ENCODE assay signal across 12 cellular contexts in genomic region chr1:8205771-8206170, GRCh38.
DNase-seq lines count a peak whose midpoint lies in the region; ATAC-seq, FAIRE-seq and TF ChIP-seq lines count a peak whose summit lies in the region.
"Had no signal": no experiment of that assay in that cellular context is flagged by ENCODE, and none has a peak within 500 bp of the region (broad histone marks: within the 10 kb centered on the region; RNA-seq: fewer than 3 reads in every experiment).

No MANE protein-coding gene starts in this region.

- CTCF ChIA-PET in HepG2 (lab: Yijun Ruan, JAX; ENCODE audit: low intra/inter-chr PET ratio, low total read pairs) = no interaction called here

- H3K36me3 ChIP-seq in HepG2 (replicated peaks in 1 of 2; ENCODE audit: control insufficient read depth in 1 of 2, insufficient read depth in 2 of 2, low read length in 2 of 2) (no peaks in the 10 kb centered on the region), right lobe of liver (no peaks in the 10 kb centered on the region), esophagus muscularis mucosa (no peaks in the 10 kb centered on the region), trophoblast cell (ENCODE audit: control insufficient read depth in 1 of 2, insufficient read depth in 2 of 2, low read length in 2 of 2) (no peaks in the 10 kb centered on the region)
- H3K36me3 ChIP-seq: HAP-1 had no signal

- peak overlapping the region; percentile 66 for H3K14ac ChIP-seq in trophoblast cell (ENCODE audit: low read length)

- H3K27ac ChIP-seq in HepG2 (ENCODE audit: extremely low read length, insufficient read depth, low read length) = no peak overlapping the region
- no peak overlapping the region for H3K27ac ChIP-seq in right lobe of liver
- H3K27ac ChIP-seq in esophagus muscularis mucosa (replicated peaks in 1 of 4) = peak overlapping the region; percentile 96 to 98 (median 98)
- peak overlapping the region; percentile 83 for H3K27ac ChIP-seq in trophoblast cell (ENCODE audit: low read depth, low read length)

- ATAC-seq in HepG2 (no peak), right lobe of liver (no peak), left colon (no peak), GM19324 (IDR thresholded peaks at IDR 0.05; ENCODE audit: low FRiP score, unreplicated experiment) (no peak)

- peak overlapping the region; percentile 96 for H4K91ac ChIP-seq in trophoblast cell (ENCODE audit: low read depth, low read length)

- TF ChIP-seq POLR2A in HepG2 (IDR thresholded peaks at IDR 0.05; ENCODE audit: insufficient read depth in 1 of 2, low read depth in 2 of 2, low read length in 2 of 2) (no peak), right lobe of liver (IDR thresholded peaks at IDR 0.05) (no peak), esophagus muscularis mucosa (IDR thresholded peaks at IDR 0.05; ENCODE audit: low read depth) (no peak)

- H2BK120ac ChIP-seq in trophoblast cell (ENCODE audit: insufficient read depth, low read length, poor library complexity) = peak overlapping the region; percentile 85

- H4K12ac ChIP-seq in trophoblast cell (ENCODE audit: low read depth, low read length) = no peak overlapping the region

- H3K27me3 ChIP-seq in HepG2 (ENCODE audit: control insufficient read depth in 1 of 2, insufficient read depth in 2 of 2, low read length in 2 of 2) = no peaks in the 10 kb centered on the region
- H3K27me3 ChIP-seq in right lobe of liver = no peaks in the 10 kb centered on the region
- no peaks in the 10 kb centered on the region for H3K27me3 ChIP-seq in esophagus muscularis mucosa
- no peaks in the 10 kb centered on the region for H3K27me3 ChIP-seq in trophoblast cell (ENCODE audit: insufficient read depth, low read length)

- H3K9me3 ChIP-seq in HepG2 (ENCODE audit: low read length) = no peaks in the 10 kb centered on the region
- no peaks in the 10 kb centered on the region for H3K9me3 ChIP-seq in right lobe of liver
- no peaks in the 10 kb centered on the region for H3K9me3 ChIP-seq in esophagus muscularis mucosa
- no peaks in the 10 kb centered on the region for H3K9me3 ChIP-seq in trophoblast cell (ENCODE audit: insufficient read depth, low read depth, low read length)
- H3K9me3 ChIP-seq: Caco-2, HAP-1 had no signal

- peaks cover 65% of the 10 kb centered on the region for H3K79me1 ChIP-seq in trophoblast cell (ENCODE audit: low read length)

- H4K20me1 ChIP-seq in HepG2 (ENCODE audit: insufficient read depth, low read length) = no peaks in the 10 kb centered on the region

- peak overlapping the region; percentile 68 for H4K8ac ChIP-seq in trophoblast cell (ENCODE audit: low read depth, low read length)

- H3K4ac ChIP-seq in trophoblast cell (ENCODE audit: low read depth, low read length) = peak overlapping the region; percentile 71

- H3K4me2 ChIP-seq in HepG2 (ENCODE audit: low read depth, low read length) = no peak overlapping the region
- no peak overlapping the region for H3K4me2 ChIP-seq in trophoblast cell (ENCODE audit: low read length)

- POLR2A ChIA-PET in HepG2 (lab: Yijun Ruan, JAX) = no interaction called here

- over 99% methylated on average over 10 of the region's 10 CpGs for WGBS in HepG2 (ENCODE audit: low lambda C conversion rate)
- 89% methylated on average over 7 of the region's 10 CpGs for WGBS in right lobe of liver (ENCODE audit: insufficient coverage, low coverage, low lambda C conversion rate, missing lambda C conversion rate)
- 87% methylated on average over 10 of the region's 10 CpGs for WGBS in esophagus muscularis mucosa
- WGBS in trophoblast cell (ENCODE audit: extremely low coverage, insufficient coverage, insufficient read length) = 100% methylated on average over 1 of the region's 10 CpGs

- H3K4me3 ChIP-seq in HepG2 (replicated peaks in 1 of 3; ENCODE audit: insufficient read depth in 1 of 3, low read depth in 2 of 3, low read length in 3 of 3) (no peak overlapping the region), right lobe of liver (no peak overlapping the region), esophagus muscularis mucosa (no peak overlapping the region), trophoblast cell (ENCODE audit: low read depth, low read length) (no peak overlapping the region)
- H3K4me3 ChIP-seq: HAP-1 had no signal

- in situ Hi-C loops in HepG2 (cut with HindIII; ENCODE audit: extremely low pct_ligation_motif_present, low pct_unique_long_range_greater_than_20kb) = no loop called here

- TF ChIP-seq EP300 in HepG2 (IDR thresholded peaks at IDR 0.05; ENCODE audit: low read depth in 2 of 2, low read length in 2 of 2) = no peak
- TF ChIP-seq EP300 in HepG2 (CRISPR knock-in tag; IDR thresholded peaks at IDR 0.05; ENCODE audit: borderline replicate concordance) = no peak
- TF ChIP-seq EP300 in esophagus muscularis mucosa (IDR thresholded peaks at IDR 0.05) = no peak

- no peak for TF ChIP-seq CTCF in HepG2 (CRISPR knock-in tag; IDR thresholded peaks at IDR 0.05)
- TF ChIP-seq CTCF in right lobe of liver (IDR thresholded peaks at IDR 0.05) = no peak
- TF ChIP-seq CTCF in esophagus muscularis mucosa (IDR thresholded peaks at IDR 0.05) = no peak

- H3K79me2 ChIP-seq in HepG2 (ENCODE audit: insufficient read depth, low read length) = peaks cover 5% of the 10 kb centered on the region
- peaks cover 4% of the 10 kb centered on the region for H3K79me2 ChIP-seq in trophoblast cell (ENCODE audit: control insufficient read depth, insufficient read depth, low read length, poor library complexity)

- H3K23ac ChIP-seq in trophoblast cell (ENCODE audit: low read length) = no peak overlapping the region

- no peak for TF ChIP-seq RAD21 in HepG2 (CRISPR knock-in tag; IDR thresholded peaks at IDR 0.05)

- H2BK12ac ChIP-seq in trophoblast cell (ENCODE audit: low read length) = peak overlapping the region; percentile 95

- no peak for DNase-seq in HepG2 (ENCODE audit: low spot score)
- DNase-seq in right lobe of liver = no peak
- no peak for DNase-seq in esophagus muscularis mucosa (ENCODE audit: extremely low spot score)
- DNase-seq in trophoblast cell = peak in 1 of 2 donors; percentile 78
- DNase-seq in left colon = no peak
- no peak for DNase-seq in hepatic stellate cell (ENCODE audit: low spot score)
- no peak for DNase-seq in AML-193 (lab: John Stamatoyannopoulos, UW)
- DNase-seq: Caco-2, NCI-H146, NCI-H526 treated with DMSO at 0.1 percent for 48 hours had no signal

- H3K4me1 ChIP-seq in HepG2 (ENCODE audit: insufficient read depth, low read length) = peaks cover 77% of the 10 kb centered on the region
- peaks cover 0 to 18% (median 6%) of the 10 kb centered on the region in 4 donors for H3K4me1 ChIP-seq in right lobe of liver
- peaks cover 26 to 62% (median 58%) of the 10 kb centered on the region in 4 donors for H3K4me1 ChIP-seq in esophagus muscularis mucosa
- peaks cover 36 to 49% of the 10 kb centered on the region in 2 experiments for H3K4me1 ChIP-seq in trophoblast cell (ENCODE audit: control insufficient read depth in 1 of 2, insufficient read depth in 2 of 2, low read length in 2 of 2)
- H3K4me1 ChIP-seq: HAP-1 had no signal

- no TSS peak for BruUV-seq in HepG2 (replicated peaks; lab: Mats Ljungman, UMichigan)

- intact Hi-C loops in HepG2 (cut with micrococcal nuclease; ENCODE audit: unreplicated experiment) (no loop called here), right lobe of liver (cut with DNase I) (no loop called here), esophagus muscularis mucosa (cut with DNase I) (loop anchor here (10.0 kb wide), 1 partner anchor 109 kb away; the partner anchor contains the start of gene SLC45A1), left colon (cut with DNase I, micrococcal nuclease) (no loop called here)

- peak overlapping the region; percentile 40 for H2AK5ac ChIP-seq in trophoblast cell (ENCODE audit: low read length)

- H3K18ac ChIP-seq in trophoblast cell (ENCODE audit: low read length) = peak overlapping the region; percentile 7

- H2AFZ ChIP-seq in HepG2 (ENCODE audit: low read length) = no peak overlapping the region
- H2AFZ ChIP-seq in trophoblast cell (ENCODE audit: insufficient read depth, low read length, poor library complexity) = no peak overlapping the region

- H3K9ac ChIP-seq in HepG2 (ENCODE audit: insufficient read depth, low read depth, low read length) = no peak overlapping the region
- H3K9ac ChIP-seq in trophoblast cell (ENCODE audit: low read length) = no peak overlapping the region

- no peak for FAIRE-seq in HepG2 (lab: Jason Lieb, UNC)

- peak overlapping the region; percentile 77 for H2BK5ac ChIP-seq in trophoblast cell (ENCODE audit: low read depth, low read length, poor library complexity)

TF ChIP-seq in HepG2, 621 proteins besides CTCF, POLR2A, EP300 and RAD21:
- TF ChIP-seq FOXA3 (CRISPR knock-in tag; IDR thresholded peaks at IDR 0.05) = no peak
- TF ChIP-seq ZBTB38 (CRISPR knock-in tag; IDR thresholded peaks at IDR 0.05) = peak; percentile 3; the same call in 1 of the 2 replicates
TF ChIP-seq in HepG2: peak in this region for 1.

Comparison
In these comparisons a context has a peak if more than half of its experiments do, and no peak if none do; other contexts are left out.
1. H3K27ac ChIP-seq: peak in esophagus muscularis mucosa (4 of 4) and trophoblast cell (single experiment); none in HepG2 (single experiment) and right lobe of liver (0 of 3).